Comparison of ENCODE assay signal across 7 cellular contexts in genomic region chr15:40891810-40892448, GRCh38. TPM values are rescaled to one million over a fixed set of nuclear protein-coding genes. Genes with fewer than 3 reads are reported as not detected.
A peak's percentile ranks its signal among the peaks of the same experiment; 100 is the strongest.
DNase-seq lines count a peak whose midpoint lies in the region; ATAC-seq lines count a peak whose summit lies in the region.

No MANE protein-coding gene starts in this region.

- peak overlapping the region in 1 of 2 donors; percentile 48 for H3K27ac Mint-ChIP-seq in natural killer cell treated with Interleukin-12 subunit alpha and Interleukin-12 subunit beta and Interleukin-15 and Interleukin-18, amount 100 ng/mL, for 72 hours

- no peaks in the 10 kb centered on the region for H3K36me3 Mint-ChIP-seq in natural killer cell treated with Interleukin-12 subunit alpha and Interleukin-12 subunit beta and Interleukin-15 and Interleukin-18, amount 100 ng/mL, for 72 hours

- ATAC-seq in natural killer cell treated with Interleukin-12 subunit alpha and Interleukin-12 subunit beta and Interleukin-15 and Interleukin-18, amount 100 ng/mL, for 72 hours, result no peak
- no peak for ATAC-seq in HG02642 (IDR thresholded peaks at IDR 0.05; ENCODE audit: poor library complexity, unreplicated experiment)
- ATAC-seq in HG03571 (IDR thresholded peaks at IDR 0.05; ENCODE audit: unreplicated experiment), result no peak

- peak overlapping the region; percentile 96 for H3K4me3 Mint-ChIP-seq in natural killer cell treated with Interleukin-12 subunit alpha and Interleukin-12 subunit beta and Interleukin-15 and Interleukin-18, amount 100 ng/mL, for 72 hours

- H3K9me3 Mint-ChIP-seq in natural killer cell treated with Interleukin-12 subunit alpha and Interleukin-12 subunit beta and Interleukin-15 and Interleukin-18, amount 100 ng/mL, for 72 hours, result no peaks in the 10 kb centered on the region

- H3K27me3 Mint-ChIP-seq in natural killer cell treated with Interleukin-12 subunit alpha and Interleukin-12 subunit beta and Interleukin-15 and Interleukin-18, amount 100 ng/mL, for 72 hours, result peaks cover 0 to 6% of the 10 kb centered on the region in 2 donors

- DNase-seq in DMS53 (lab: John Stamatoyannopoulos, UW), result peak; percentile 86
- peak; percentile 31 for DNase-seq in HCEC 1CT
- DNase-seq in OCI-M1 (lab: John Stamatoyannopoulos, UW), result peak; percentile 80
- peak; percentile 39 for DNase-seq in dedifferentiated amniotic fluid mesenchymal stem cell (ENCODE audit: extremely low spot score)
- DNase-seq in natural killer cell treated with Interleukin-12 subunit alpha and Interleukin-12 subunit beta and Interleukin-15 and Interleukin-18, amount 100 ng/mL, for 72 hours (ENCODE audit: low spot score), result peak; percentile 72

- peaks cover 38 to 45% of the 10 kb centered on the region in 2 donors for H3K4me1 Mint-ChIP-seq in natural killer cell treated with Interleukin-12 subunit alpha and Interleukin-12 subunit beta and Interleukin-15 and Interleukin-18, amount 100 ng/mL, for 72 hours (ENCODE audit: low read depth in 2 of 2)

RNA-seq across cellular contexts. Expression of gene VPS18, which starts 2.3 kb away (rescaled TPM):
- 10 to 100 TPM; 22.8 to 27.3 TPM for total RNA-seq in natural killer cell treated with Interleukin-12 subunit alpha and Interleukin-12 subunit beta and Interleukin-15 and Interleukin-18, amount 100 ng/mL, for 72 hours

RNA-seq across cellular contexts. Expression of gene RHOV, which starts 17.9 kb away (rescaled TPM):
- not detected for total RNA-seq in natural killer cell treated with Interleukin-12 subunit alpha and Interleukin-12 subunit beta and Interleukin-15 and Interleukin-18, amount 100 ng/mL, for 72 hours

RNA-seq across cellular contexts. Expression of gene DLL4, which starts 37.2 kb away (rescaled TPM):
- under 1 TPM in 1 of 2 donors, not detected in 1; 0.17 TPM for total RNA-seq in natural killer cell treated with Interleukin-12 subunit alpha and Interleukin-12 subunit beta and Interleukin-15 and Interleukin-18, amount 100 ng/mL, for 72 hours

RNA-seq across cellular contexts. Expression of gene SPINT1, which starts 48.1 kb away (rescaled TPM):
- total RNA-seq in natural killer cell treated with Interleukin-12 subunit alpha and Interleukin-12 subunit beta and Interleukin-15 and Interleukin-18, amount 100 ng/mL, for 72 hours, result 1 to 10 TPM; 1.0 to 1.5 TPM

Comparison
In these comparisons a context has a peak if more than half of its experiments do, and no peak if none do; other contexts are left out.
1. DNase-seq: peak in every context shown above with its lines; median percentile 86 in DMS53; 80 in OCI-M1; 72 in natural killer cell treated with Interleukin-12 subunit alpha and Interleukin-12 subunit beta and Interleukin-15 and Interleukin-18, amount 100 ng/mL, for 72 hours; 39 in dedifferentiated amniotic fluid mesenchymal stem cell; 31 in HCEC 1CT.